ENCODE assay signal across 33 cellular contexts in the genomic region with DNA sequence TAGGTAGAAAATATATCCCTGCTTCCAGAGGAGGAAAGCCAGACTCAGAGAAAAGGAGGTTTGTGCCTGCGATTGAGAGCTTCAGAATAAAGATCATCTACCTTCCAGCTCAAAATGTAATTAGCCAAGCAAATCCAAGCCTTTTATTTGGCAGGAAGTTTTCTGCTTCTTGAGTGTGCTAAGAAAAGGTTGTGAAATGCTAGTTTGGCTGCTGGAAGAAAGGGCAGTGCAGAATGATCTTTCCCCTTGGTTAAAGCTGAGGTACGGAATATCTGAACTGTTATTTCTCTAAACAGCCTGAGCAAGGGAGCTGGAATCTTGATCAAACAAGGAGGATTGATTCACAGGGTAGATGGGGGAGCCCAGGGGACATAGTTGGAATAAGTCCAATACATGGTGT. TPM values are rescaled to one million over a fixed set of nuclear protein-coding genes. Genes with fewer than 3 reads are reported as not detected.
DNase-seq lines count a peak whose midpoint lies in the region; ATAC-seq and TF ChIP-seq lines count a peak whose summit lies in the region.
"Had no signal": no experiment of that assay in that cellular context is flagged by ENCODE, and none has a peak within 500 bp of the region (broad histone marks: within the 10 kb centered on the region; RNA-seq: fewer than 3 reads in every experiment).

No MANE protein-coding gene starts in this region.

- TF ChIP-seq EP300 in stomach (IDR thresholded peaks at IDR 0.05), result no peak

- H3K9me3 Mint-ChIP-seq in brain, result peaks cover 0 to 6% (median 4%) of the 10 kb centered on the region in 5 experiments
- H3K9me3 Mint-ChIP-seq in natural killer cell, result peaks cover 3 to 5% of the 10 kb centered on the region in 2 donors
- H3K9me3 Mint-ChIP-seq: activated naive CD8-positive, alpha-beta T cell treated with anti-CD3 and anti-CD28 coated beads, Interleukin-2, amount 10 ng/mL, durations not matched to agents 7 days and 5 days; activated T-cell treated with anti-CD3 and anti-CD28 coated beads, Interleukin-2, amount 50 U/mL, for 4 hours; central memory CD8-positive, alpha-beta T cell; neural crest cell; stimulated activated memory B cell treated with anti-CD40 and anti-IgM and Interleukin-4, amounts not matched to agents 10 μg/mL and 1 μg/mL and 100 μg/mL, for 72 hours had no signal

- H3K9me3 ChIP-seq in stomach, result peaks cover 0 to 7% (median 0%) of the 10 kb centered on the region in 4 donors
- H3K9me3 ChIP-seq: ascending aorta, esophagus squamous epithelium, SK-N-SH, suprapubic skin had no signal

- H3K27ac ChIP-seq in stomach, result peak overlapping the region in 4 of 5 donors; percentile 29 to 69 (median 38)
- H3K27ac ChIP-seq: KMS-11, RWPE1, suprapubic skin had no signal

- no peak for TF ChIP-seq POLR2A in stomach (IDR thresholded peaks at IDR 0.05)

- intact Hi-C loops in stomach (cut with DNase I; ENCODE audit: low total_unique reads) (no loop called here), natural killer cell (cut with micrococcal nuclease) (no loop called here)

- peaks cover 0 to 16% (median 14%) of the 10 kb centered on the region in 4 donors for H3K4me1 ChIP-seq in stomach

- H3K4me3 ChIP-seq in stomach, result no peak overlapping the region
- H3K4me3 ChIP-seq: ascending aorta, esophagus squamous epithelium, suprapubic skin had no signal

- peak overlapping the region in 3 of 5 experiments; percentile 1 to 13 (median 9) for H3K27ac Mint-ChIP-seq in brain
- no peak overlapping the region for H3K27ac Mint-ChIP-seq in natural killer cell
- H3K27ac Mint-ChIP-seq: activated CD8-positive, alpha-beta memory T cell treated with anti-CD3 and anti-CD28 coated beads, Interleukin-2, amount 10 ng/mL, durations not matched to agents 7 days and 5 days; activated naive CD8-positive, alpha-beta T cell treated with anti-CD3 and anti-CD28 coated beads, Interleukin-2, amount 10 ng/mL, durations not matched to agents 7 days and 5 days; stimulated activated memory B cell treated with anti-CD40 and anti-IgM and Interleukin-4, amounts not matched to agents 10 μg/mL and 1 μg/mL and 100 μg/mL, for 72 hours had no signal

- H3K36me3 Mint-ChIP-seq in brain, result no peaks in the 10 kb centered on the region
- no peaks in the 10 kb centered on the region for H3K36me3 Mint-ChIP-seq in natural killer cell
- H3K36me3 Mint-ChIP-seq: activated CD8-positive, alpha-beta memory T cell treated with anti-CD3 and anti-CD28 coated beads, Interleukin-2, amount 10 ng/mL, durations not matched to agents 7 days and 5 days; activated naive CD8-positive, alpha-beta T cell treated with anti-CD3 and anti-CD28 coated beads, Interleukin-2, amount 10 ng/mL, durations not matched to agents 7 days and 5 days; stimulated activated memory B cell treated with anti-CD40 and anti-IgM and Interleukin-4, amounts not matched to agents 10 μg/mL and 1 μg/mL and 100 μg/mL, for 72 hours had no signal

- ATAC-seq in natural killer cell (no peak), HG03342 (IDR thresholded peaks at IDR 0.05; ENCODE audit: unreplicated experiment) (no peak)
- ATAC-seq: activated CD8-positive, alpha-beta memory T cell treated with anti-CD3 and anti-CD28 coated beads, Interleukin-2, amount 10 ng/mL, durations not matched to agents 7 days and 5 days; activated T-cell treated with anti-CD3 and anti-CD28 coated beads, Interleukin-2, amount 50 U/mL, for 4 hours; HCT116; stimulated activated memory B cell treated with anti-CD40 and anti-IgM and Interleukin-4, amounts not matched to agents 10 μg/mL and 1 μg/mL and 100 μg/mL, for 72 hours had no signal

- H3K27me3 Mint-ChIP-seq in brain, result peaks cover 3% of the 10 kb centered on the region
- H3K27me3 Mint-ChIP-seq in natural killer cell (ENCODE audit: low read depth in 2 of 2), result no peaks in the 10 kb centered on the region
- H3K27me3 Mint-ChIP-seq: activated CD8-positive, alpha-beta memory T cell treated with anti-CD3 and anti-CD28 coated beads, Interleukin-2, amount 10 ng/mL, durations not matched to agents 7 days and 5 days; activated naive CD8-positive, alpha-beta T cell treated with anti-CD3 and anti-CD28 coated beads, Interleukin-2, amount 10 ng/mL, durations not matched to agents 7 days and 5 days; central memory CD8-positive, alpha-beta T cell; stimulated activated memory B cell treated with anti-CD40 and anti-IgM and Interleukin-4, amounts not matched to agents 10 μg/mL and 1 μg/mL and 100 μg/mL, for 72 hours had no signal

- 13 to 45% (median 20%) methylated on average over 2 of the region's 2 CpGs for WGBS in stomach, 5 donors

- TF ChIP-seq CTCF in brain (conservative IDR thresholded peaks at IDR 0.05), result no peak
- TF ChIP-seq CTCF in stomach (IDR thresholded peaks at IDR 0.05), result no peak
- no peak for TF ChIP-seq CTCF in natural killer cell (IDR thresholded peaks at IDR 0.05)

- H3K4me3 Mint-ChIP-seq in brain (no peak overlapping the region), natural killer cell (no peak overlapping the region)
- H3K4me3 Mint-ChIP-seq: activated CD8-positive, alpha-beta memory T cell treated with anti-CD3 and anti-CD28 coated beads, Interleukin-2, amount 10 ng/mL, durations not matched to agents 7 days and 5 days; activated naive CD8-positive, alpha-beta T cell treated with anti-CD3 and anti-CD28 coated beads, Interleukin-2, amount 10 ng/mL, durations not matched to agents 7 days and 5 days; activated T-cell treated with anti-CD3 and anti-CD28 coated beads, Interleukin-2, amount 50 U/mL, for 4 hours; central memory CD8-positive, alpha-beta T cell; neural crest cell; stimulated activated memory B cell treated with anti-CD40 and anti-IgM and Interleukin-4, amounts not matched to agents 10 μg/mL and 1 μg/mL and 100 μg/mL, for 72 hours had no signal

- H3K27me3 ChIP-seq in stomach, result no peaks in the 10 kb centered on the region
- H3K27me3 ChIP-seq: ascending aorta, esophagus squamous epithelium, suprapubic skin had no signal

- no peaks in the 10 kb centered on the region for H3K36me3 ChIP-seq in stomach
- H3K36me3 ChIP-seq: ascending aorta, esophagus squamous epithelium, suprapubic skin had no signal

- H3K4me1 Mint-ChIP-seq in brain (peaks cover 26% of the 10 kb centered on the region), natural killer cell (peaks cover 0 to 6% of the 10 kb centered on the region in 2 donors)
- H3K4me1 Mint-ChIP-seq: activated CD8-positive, alpha-beta memory T cell treated with anti-CD3 and anti-CD28 coated beads, Interleukin-2, amount 10 ng/mL, durations not matched to agents 7 days and 5 days; activated naive CD8-positive, alpha-beta T cell treated with anti-CD3 and anti-CD28 coated beads, Interleukin-2, amount 10 ng/mL, durations not matched to agents 7 days and 5 days; central memory CD8-positive, alpha-beta T cell; neural crest cell; stimulated activated memory B cell treated with anti-CD40 and anti-IgM and Interleukin-4, amounts not matched to agents 10 μg/mL and 1 μg/mL and 100 μg/mL, for 72 hours had no signal

- DNase-seq in NCI-H2196 (lab: John Stamatoyannopoulos, UW; ENCODE audit: unreplicated experiment) (peak; percentile 2), NCI-H2196 treated with DMSO at 0.1 percent for 48 hours (lab: John Stamatoyannopoulos, UW; ENCODE audit: unreplicated experiment) (no peak), medulla oblongata (ENCODE audit: extremely low spot score) (peak; percentile 8), stomach (no peak), natural killer cell (no peak), hippocampal formation (lab: John Stamatoyannopoulos, UW) (no peak)
- DNase-seq: 8988T; activated CD8-positive, alpha-beta memory T cell treated with anti-CD3 and anti-CD28 coated beads, Interleukin-2, amount 10 ng/mL, durations not matched to agents 7 days and 5 days; activated gamma-delta T cell; activated naive CD8-positive, alpha-beta T cell treated with anti-CD3 and anti-CD28 coated beads, Interleukin-2, amount 10 ng/mL, durations not matched to agents 7 days and 5 days; activated T-cell treated with anti-CD3 and anti-CD28 coated beads, Interleukin-2, amount 50 U/mL, for 4 hours; Calu3; DMS79; esophagus squamous epithelium; foreskin melanocyte; mesenchymal stem cell; MM.1S; NCI-H2081 treated with DMSO at 0.1 percent for 48 hours; NCI-H446 treated with DMSO at 0.1 percent for 48 hours; SK-N-SH had no signal

RNA-seq across cellular contexts. Expression of gene VCX3B, which starts 59.7 kb away (rescaled TPM):
- polyA plus RNA-seq in brain (ENCODE audit: insufficient read depth, low read depth, low replicate concordance), result not detected
- under 1 TPM in 1 of 5 donors, not detected in 4; 0.87 TPM for total RNA-seq in stomach
- 1 to 10 TPM in 1 of 3 donors, under 1 TPM in 2; 0.53 to 2.7 (median 0.62) TPM for polyA plus RNA-seq in stomach
- total RNA-seq in natural killer cell, result not detected
- total RNA-seq: activated CD8-positive, alpha-beta memory T cell treated with anti-CD3 and anti-CD28 coated beads, Interleukin-2, amount 10 ng/mL, durations not matched to agents 7 days and 5 days; activated naive CD8-positive, alpha-beta T cell treated with anti-CD3 and anti-CD28 coated beads, Interleukin-2, amount 10 ng/mL, durations not matched to agents 7 days and 5 days; activated T-cell treated with anti-CD3 and anti-CD28 coated beads, Interleukin-2, amount 50 U/mL, for 4 hours; ascending aorta; Calu3; dermis microvascular lymphatic vessel endothelial cell; esophagus squamous epithelium; neural crest cell; posterior vena cava; suprapubic skin; T-helper 1 cell treated with Interleukin-12 subunit alpha and Interleukin-12 subunit beta and Interleukin-4 antibody, amounts not matched to agents 30 ng/mL and 1 ng/mL, for 36 hours had no signal

Comparison
In these comparisons a context has a peak if more than half of its experiments do, and no peak if none do; other contexts are left out.
1. DNase-seq: peak in NCI-H2196 (single experiment) and medulla oblongata (single experiment); none in NCI-H2196 treated with DMSO at 0.1 percent for 48 hours (single experiment), stomach (single experiment), natural killer cell (single experiment) and hippocampal formation (0 of 2).
2. H3K27ac Mint-ChIP-seq: peak in brain (3 of 5); none in natural killer cell (0 of 2).